Comparison of ENCODE assay signal across 11 cellular contexts in the genomic region with DNA sequence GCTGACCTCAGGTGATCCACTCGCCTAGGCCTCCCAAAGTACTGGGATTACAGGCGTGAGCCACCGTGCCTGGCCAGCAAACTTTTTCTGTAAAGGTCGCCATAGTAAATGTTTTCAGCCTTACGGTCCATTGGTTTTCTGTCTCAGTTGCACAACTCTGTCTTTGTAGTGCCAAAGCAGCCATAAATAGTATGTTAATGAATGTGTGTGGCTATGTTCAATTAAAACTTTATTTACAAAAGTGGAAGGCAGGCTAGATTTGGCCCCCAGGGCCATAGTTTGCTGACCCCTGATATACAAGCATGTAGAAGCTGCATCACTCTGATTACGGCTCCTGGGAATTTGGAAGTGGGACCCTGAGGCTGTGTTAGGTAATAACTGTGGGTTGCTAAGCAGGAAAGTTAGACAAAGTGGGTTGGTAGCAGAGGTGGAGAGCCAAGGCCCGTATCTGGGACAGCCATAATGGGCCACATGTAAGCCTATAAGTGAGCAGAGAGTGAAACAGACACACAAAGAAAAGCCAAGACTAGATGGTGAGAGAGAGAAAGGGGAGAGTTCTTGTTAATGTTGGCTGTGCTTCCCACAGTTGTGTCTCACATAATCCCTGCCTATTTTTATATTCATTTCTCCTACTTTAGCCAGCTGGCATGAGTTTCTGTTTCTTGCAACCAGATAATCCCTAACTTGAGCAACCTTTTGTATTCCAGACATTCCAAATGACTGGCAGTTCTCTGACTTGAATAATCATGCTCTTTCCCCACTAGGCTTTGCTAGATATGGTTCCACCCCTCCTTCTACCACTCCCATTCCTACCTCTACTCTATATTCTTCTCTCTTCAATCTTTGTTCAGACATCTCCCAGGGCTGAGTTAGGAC. TPM values are rescaled to one million over a fixed set of nuclear protein-coding genes. Genes with fewer than 3 reads are reported as not detected.
A peak's percentile ranks its signal among the peaks of the same experiment; 100 is the strongest.
DNase-seq lines count a peak whose midpoint lies in the region; ATAC-seq and TF ChIP-seq lines count a peak whose summit lies in the region.
"Had no signal": no experiment of that assay in that cellular context is flagged by ENCODE, and none has a peak within 500 bp of the region (broad histone marks: within the 10 kb centered on the region; RNA-seq: fewer than 3 reads in every experiment).

No MANE protein-coding gene starts in this region.

- no peak for TF ChIP-seq POLR2A in suprapubic skin (IDR thresholded peaks at IDR 0.05)

- TF ChIP-seq EP300 in suprapubic skin (IDR thresholded peaks at IDR 0.05), result no peak

- no peak overlapping the region for H3K4me3 ChIP-seq in MG63
- H3K4me3 ChIP-seq in coronary artery, result peak overlapping the region; percentile 20
- no peak overlapping the region for H3K4me3 ChIP-seq in suprapubic skin
- H3K4me3 ChIP-seq: SK-N-MC had no signal

- TF ChIP-seq CTCF in coronary artery (IDR thresholded peaks at IDR 0.05) (no peak), suprapubic skin (IDR thresholded peaks at IDR 0.05) (no peak), GM10248 (IDR thresholded peaks at IDR 0.05; ENCODE audit: control extremely low read depth, extremely low read depth, low read depth, missing control alignments) (no peak)

- peak overlapping the region in 4 of 6 donors; percentile 0 to 48 (median 20) for H3K27ac Mint-ChIP-seq in immature natural killer cell
- H3K27ac Mint-ChIP-seq: activated naive CD4-positive, alpha-beta T cell treated with anti-CD3 and anti-CD28 coated beads, Interleukin-2, amount 10 ng/mL, durations not matched to agents 7 days and 5 days; dendritic cell treated with granulocyte-macrophage colony-stimulating factor and Interleukin-4, amounts not matched to agents 40 ng/mL and 50 ng/mL, for 4 days had no signal

- H3K27me3 ChIP-seq in MG63, result no peaks in the 10 kb centered on the region
- no peaks in the 10 kb centered on the region for H3K27me3 ChIP-seq in suprapubic skin

- no peak for ATAC-seq in GM18498 (IDR thresholded peaks at IDR 0.05; ENCODE audit: unreplicated experiment)
- no peak for ATAC-seq in GM21360 (IDR thresholded peaks at IDR 0.05; ENCODE audit: unreplicated experiment)

- POLR2A ChIA-PET in GM10248 (lab: Yijun Ruan, JAX), result no interaction called here

- H3K36me3 Mint-ChIP-seq in immature natural killer cell, result peaks cover 9 to 20% (median 20%) of the 10 kb centered on the region in 3 donors

- peaks cover 0 to 4% (median 4%) of the 10 kb centered on the region in 3 donors for H3K27me3 Mint-ChIP-seq in immature natural killer cell (ENCODE audit: low read depth in 3 of 3)
- H3K27me3 Mint-ChIP-seq: dendritic cell treated with granulocyte-macrophage colony-stimulating factor and Interleukin-4, amounts not matched to agents 40 ng/mL and 50 ng/mL, for 4 days had no signal

- peaks cover 0 to 6% (median under 1%) of the 10 kb centered on the region in 6 donors for H3K9me3 Mint-ChIP-seq in immature natural killer cell

- WGBS in suprapubic skin, result 65% methylated on average over 7 of the region's 7 CpGs

- H3K4me3 Mint-ChIP-seq in immature natural killer cell, result no peak overlapping the region
- H3K4me3 Mint-ChIP-seq: activated naive CD4-positive, alpha-beta T cell treated with anti-CD3 and anti-CD28 coated beads, Interleukin-2, amount 10 ng/mL, durations not matched to agents 7 days and 5 days; dendritic cell treated with granulocyte-macrophage colony-stimulating factor and Interleukin-4, amounts not matched to agents 40 ng/mL and 50 ng/mL, for 4 days had no signal

- H3K36me3 ChIP-seq in MG63, result no peaks in the 10 kb centered on the region
- no peaks in the 10 kb centered on the region for H3K36me3 ChIP-seq in suprapubic skin

- peak overlapping the region; percentile 72 to 90 for H3K27ac ChIP-seq in coronary artery
- H3K27ac ChIP-seq in suprapubic skin, result peak overlapping the region; percentile 32
- H3K27ac ChIP-seq: SK-N-MC had no signal

- peak; percentile 10 for DNase-seq in MG63
- DNase-seq in coronary artery (ENCODE audit: low spot score), result no peak
- no peak for DNase-seq in immature natural killer cell
- DNase-seq in suprapubic skin (ENCODE audit: low spot score in 2 of 2), result no peak
- no peak for DNase-seq in GM10248 (ENCODE audit: extremely low spot score)
- DNase-seq: activated naive CD4-positive, alpha-beta T cell treated with anti-CD3 and anti-CD28 coated beads, Interleukin-2, amount 10 ng/mL, durations not matched to agents 7 days and 5 days; NCI-H2107 had no signal

- CTCF ChIA-PET in GM10248 (lab: Yijun Ruan, JAX), result interaction anchor here (1.1 to 1.2 kb wide), 2 partner anchors 199 to 399 kb away, joined by 3 read pairs; no protein-coding TSS in a partner anchor

- peaks cover 5% of the 10 kb centered on the region; the same call in 1 of the 2 replicates for H3K9me3 ChIP-seq in MG63
- H3K9me3 ChIP-seq in suprapubic skin, result no peaks in the 10 kb centered on the region

- H3K4me1 Mint-ChIP-seq in immature natural killer cell, result peaks cover 15 to 39% of the 10 kb centered on the region in 2 donors

- H3K4me1 ChIP-seq in suprapubic skin, result peaks cover 6% of the 10 kb centered on the region

RNA-seq across cellular contexts. Expression of a gene that starts 7.8 kb away (rescaled TPM):
- total RNA-seq in MG63 (2014; rRNA removed; shearing (Covaris generic); ENCODE audit: low replicate concordance), result 21.3 and 27.3 TPM in 2 replicates
- 10 to 100 TPM; 20.6 to 50.8 (median 42.2) TPM for polyA plus RNA-seq in immature natural killer cell
- 10 to 100 TPM; 13.8 to 23.6 (median 19.2) TPM for total RNA-seq in suprapubic skin
